1 cellular context compared by ENCODE assay signal in genomic region chr16:83830769-83831450, GRCh38.
TF ChIP-seq lines count a peak whose summit lies in the region.

No MANE protein-coding gene starts in this region.

TF ChIP-seq in GM23338, 12 proteins besides CTCF, POLR2A, EP300 and RAD21 (continued from another document):
- no peak for TF ChIP-seq ETS1 (IDR thresholded peaks at IDR 0.05)
